In the genomic region with DNA sequence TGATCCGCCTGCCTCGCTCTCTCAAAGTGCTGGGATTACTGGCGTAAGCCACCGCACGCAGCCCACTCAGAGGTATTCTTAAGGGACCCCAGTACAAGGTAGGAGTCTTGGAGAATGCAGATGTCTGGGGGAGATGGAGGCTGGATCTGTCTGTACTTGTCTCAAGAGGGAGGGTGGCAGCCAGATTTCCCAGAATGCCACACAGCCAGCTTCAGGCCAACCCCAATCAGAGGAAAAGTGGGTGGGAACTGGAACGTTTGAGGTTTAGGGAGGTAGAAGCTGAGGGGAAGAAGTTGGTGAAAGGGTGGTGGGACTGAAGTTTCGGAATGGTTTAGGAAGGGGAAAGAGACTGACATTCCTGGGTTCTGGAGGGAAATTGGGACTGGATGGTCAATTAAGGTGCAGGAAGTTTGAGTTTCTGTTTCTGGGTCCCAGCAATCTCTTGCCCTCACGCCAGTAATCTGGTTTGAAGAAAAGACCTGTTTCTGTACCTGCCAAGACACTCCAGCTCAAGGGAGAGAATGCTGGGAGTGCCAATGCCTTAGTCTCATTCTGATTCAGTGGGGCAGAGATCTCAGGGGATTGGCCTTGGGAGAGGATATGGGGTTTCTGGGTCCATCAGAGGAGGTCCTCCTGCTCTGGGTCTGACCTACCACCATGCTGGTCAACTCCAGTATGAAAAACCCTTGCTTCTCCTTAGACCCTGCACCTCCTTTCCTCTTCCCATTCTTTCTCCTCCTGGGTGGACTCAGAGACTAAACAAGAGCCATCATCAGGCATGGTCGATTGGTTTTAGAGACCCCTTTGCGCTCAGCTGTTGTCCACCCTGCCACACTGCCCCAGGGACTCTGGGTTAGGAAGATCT, we compare ENCODE assay signal across 18 cellular contexts. TPM values are rescaled to one million over a fixed set of nuclear protein-coding genes. Genes with fewer than 3 reads are reported as not detected.
DNase-seq lines count a peak whose midpoint lies in the region; ATAC-seq and TF ChIP-seq lines count a peak whose summit lies in the region.
"Had no signal": no experiment of that assay in that cellular context is flagged by ENCODE, and none has a peak within 500 bp of the region (broad histone marks: within the 10 kb centered on the region; RNA-seq: fewer than 3 reads in every experiment).

No MANE protein-coding gene starts in this region.

- CTCF ChIA-PET in A673 (lab: Charles Lee) = interaction anchor here (0.6 to 1.0 kb wide), 2 partner anchors 14 to 24 kb away, joined by 4 to 5 read pairs; no protein-coding TSS in a partner anchor
- CTCF ChIA-PET in mammary epithelial cell (lab: Charles Lee; ENCODE audit: low non-redundant PET) = no interaction called here

- no peak for ATAC-seq in naive B cell (ENCODE audit: low read depth in 2 of 2)

- H3K27ac Mint-ChIP-seq in naive B cell = no peak overlapping the region
- H3K27ac Mint-ChIP-seq: activated T-cell treated with anti-CD3 and anti-CD28 coated beads, Interleukin-2, amount 50 U/mL, for 24 hours had no signal

- H3K4me1 ChIP-seq in A673 (ENCODE audit: insufficient read depth, low read length, poor library complexity, severe bottlenecking) = peaks cover 37% of the 10 kb centered on the region
- H3K4me1 ChIP-seq in mammary epithelial cell (ENCODE audit: insufficient read depth, low read length) = peaks cover 55% of the 10 kb centered on the region

- dilution Hi-C loops in mammary epithelial cell (cut with HindIII; ENCODE audit: low sequenced_read_pairs) = loop anchor here (5.0 kb wide), 1 partner anchor 45 kb away; no protein-coding TSS in a partner anchor

- H4K20me1 ChIP-seq in mammary epithelial cell (ENCODE audit: insufficient read depth, low read length) = no peaks in the 10 kb centered on the region

- peak overlapping the region; percentile 30 for H3K9ac ChIP-seq in mammary epithelial cell (ENCODE audit: insufficient read depth, low read length)
- H3K9ac ChIP-seq: parathyroid adenoma had no signal

- peak overlapping the region; percentile 45 for H3K27ac ChIP-seq in A673 (ENCODE audit: low read depth, low read length, poor library complexity, severe bottlenecking)
- H3K27ac ChIP-seq in HL-60 (replicated peaks) = peak overlapping the region; percentile 50; the same call in 1 of the 2 replicates
- H3K27ac ChIP-seq in mammary epithelial cell (ENCODE audit: insufficient read depth, low read depth, low read length) = peak overlapping the region; percentile 44
- H3K27ac ChIP-seq: parathyroid adenoma had no signal

- H3K4me2 ChIP-seq in mammary epithelial cell (ENCODE audit: insufficient read depth, low read depth, low read length) = peak overlapping the region; percentile 33

- H3K27me3 ChIP-seq in A673 (replicated peaks; ENCODE audit: insufficient read depth, low read depth, low read length, poor library complexity) (no peaks in the 10 kb centered on the region), HL-60 (ENCODE audit: insufficient read depth, poor library complexity, severe bottlenecking) (no peaks in the 10 kb centered on the region), mammary epithelial cell (ENCODE audit: insufficient read depth, low read length) (no peaks in the 10 kb centered on the region)

- peak overlapping the region; percentile 26 to 96 (median 66) for H3K4me3 Mint-ChIP-seq in naive B cell

- TF ChIP-seq CTCF in A673 (conservative IDR thresholded peaks at IDR 0.05; ENCODE audit: low read depth, low read length) (no peak), HL-60 (IDR thresholded peaks at IDR 0.05; ENCODE audit: insufficient read depth, low read length) (no peak), mammary epithelial cell (conservative IDR thresholded peaks at IDR 0.05 in 1 of 2, IDR thresholded peaks at IDR 0.05 in 1 of 2; ENCODE audit: extremely low read depth in 1 of 2, insufficient read depth in 1 of 2, low read depth in 1 of 2, low read length in 2 of 2) (no peak)

- peaks cover 52 to 65% (median 57%) of the 10 kb centered on the region in 3 donors for H3K4me1 Mint-ChIP-seq in naive B cell

- no peaks in the 10 kb centered on the region for H3K9me3 Mint-ChIP-seq in naive B cell
- H3K9me3 Mint-ChIP-seq: activated T-cell treated with anti-CD3 and anti-CD28 coated beads, Interleukin-2, amount 50 U/mL, for 24 hours had no signal

- no peaks in the 10 kb centered on the region for H3K36me3 Mint-ChIP-seq in naive B cell

- POLR2A ChIA-PET in A673 (lab: Charles Lee; ENCODE audit: low non-redundant PET) = no interaction called here

- DNase-seq in A673 (ENCODE audit: low spot score) = no peak
- DNase-seq in HL-60 (ENCODE audit: low read depth in 1 of 2, low spot score in 1 of 2) = no peak
- peak; percentile 42 for DNase-seq in mammary epithelial cell
- DNase-seq in naive B cell = no peak
- no peak for DNase-seq in GM19238 (ENCODE audit: insufficient read length, low spot score)
- DNase-seq in activated gamma-delta T cell treated with Interleukin-2 at 50 U/mL for 16 hours = no peak
- DNase-seq in NCI-H187 treated with DMSO at 0.1 percent for 48 hours (lab: John Stamatoyannopoulos, UW) = no peak
- no peak for DNase-seq in glomerular visceral epithelial cell (ENCODE audit: extremely low spot score)
- DNase-seq: activated T-cell treated with anti-CD3 and anti-CD28 coated beads, Interleukin-2, amount 50 U/mL, for 24 hours; aorta; DMS153; HCEC 1CT; NCI-H146; NCI-H526 treated with DMSO at 0.1 percent for 48 hours; RPMI8226; T-helper 2 cell had no signal

- H3K36me3 ChIP-seq in A673 (ENCODE audit: insufficient read depth, low read length, poor library complexity, severe bottlenecking) (peaks cover 31% of the 10 kb centered on the region), mammary epithelial cell (ENCODE audit: insufficient read depth, low read length) (peaks cover 21% of the 10 kb centered on the region)

- H3K27me3 Mint-ChIP-seq in naive B cell = no peaks in the 10 kb centered on the region
- H3K27me3 Mint-ChIP-seq: activated T-cell treated with anti-CD3 and anti-CD28 coated beads, Interleukin-2, amount 50 U/mL, for 24 hours had no signal

- in situ Hi-C loops in mammary epithelial cell (cut with MboI; ENCODE audit: low sequenced_read_pairs in 2 of 2) = no loop called here

- 21% methylated on average over 10 of the region's 10 CpGs for WGBS in mammary epithelial cell (ENCODE audit: low coverage, missing lambda C conversion rate)

- H3K4me3 ChIP-seq in A673 (ENCODE audit: low read depth, low read length, poor library complexity, severe bottlenecking) (no peak overlapping the region), HL-60 (replicated peaks; ENCODE audit: insufficient read depth, low read length) (no peak overlapping the region), mammary epithelial cell (replicated peaks in 1 of 3; ENCODE audit: insufficient read depth in 1 of 3, low read depth in 2 of 3, low read length in 3 of 3) (peak overlapping the region in 1 of 3 experiments; percentile 18)

- BruUV-seq in A673 (replicated peaks; lab: Mats Ljungman, UMichigan) (no TSS peak), mammary epithelial cell (replicated peaks; lab: Mats Ljungman, UMichigan) (no TSS peak)

- intact Hi-C loops in A673 (cut with micrococcal nuclease; ENCODE audit: unreplicated experiment) (no loop called here), mammary epithelial cell (cut with micrococcal nuclease) (no loop called here)

- H3K9me3 ChIP-seq in A673 (ENCODE audit: low read depth, low read length, poor library complexity, severe bottlenecking) (no peaks in the 10 kb centered on the region), mammary epithelial cell (replicated peaks; ENCODE audit: insufficient read depth, low read length) (no peaks in the 10 kb centered on the region)

- peak overlapping the region; percentile 1 for H2AFZ ChIP-seq in mammary epithelial cell (ENCODE audit: low read depth, low read length)
- H2AFZ ChIP-seq: parathyroid adenoma had no signal

- H3K79me2 ChIP-seq in mammary epithelial cell (ENCODE audit: insufficient read depth, low read length) = peaks cover 47% of the 10 kb centered on the region
- H3K79me2 ChIP-seq: parathyroid adenoma had no signal

RNA-seq across cellular contexts. Expression of a gene that starts 8.2 kb away (rescaled TPM):
- total RNA-seq in A673 (2021) (17.5 and 26.8 TPM in 2 replicates), mammary epithelial cell (100 to 1,000 TPM in 1 of 2 donors, 10 to 100 TPM in 1; 16.0 to 102 TPM)
- polyA plus RNA-seq in mammary epithelial cell (11.7 TPM), naive B cell (ENCODE audit: low read depth in 6 of 6) (10 to 100 TPM in 3 of 6 donors, 1 to 10 TPM in 3; 6.1 to 18.2 (median 10.5) TPM)
- 124 TPM for polyA minus RNA-seq in mammary epithelial cell

RNA-seq across cellular contexts. Expression of a gene that starts 26.3 kb away (rescaled TPM):
- total RNA-seq in A673 (2021) = 96.8 and 108 TPM in 2 replicates
- 100 to 1,000 TPM in 1 of 2 donors, 10 to 100 TPM in 1; 74.2 to 128 TPM for total RNA-seq in mammary epithelial cell
- polyA plus RNA-seq in mammary epithelial cell = 119 TPM
- 238 TPM for polyA minus RNA-seq in mammary epithelial cell
- 1 to 10 TPM in 5 of 6 donors, not detected in 1; 1.7 to 4.6 (median 2.3) TPM for polyA plus RNA-seq in naive B cell (ENCODE audit: low read depth in 6 of 6)

RNA-seq across cellular contexts. Expression of a gene that starts 28.4 kb away (rescaled TPM):
- total RNA-seq in A673 (2021) = not detected in 2 replicates
- under 1 TPM; 0.17 to 0.33 TPM for total RNA-seq in mammary epithelial cell
- polyA plus RNA-seq in mammary epithelial cell = 0.11 TPM
- not detected for polyA minus RNA-seq in mammary epithelial cell
- polyA plus RNA-seq in naive B cell (ENCODE audit: low read depth in 6 of 6) = not detected
- total RNA-seq: dermis microvascular lymphatic vessel endothelial cell had no signal
